In genomic region chr11:66291303-66291705, GRCh38 we compare ENCODE assay signal across 1 cellular context.
TF ChIP-seq lines count a peak whose summit lies in the region.

No MANE protein-coding gene starts in this region.

TF ChIP-seq in K562, 482 proteins besides CTCF, POLR2A, EP300 and RAD21 (continued from another document):
- TF ChIP-seq, protein P1, sequence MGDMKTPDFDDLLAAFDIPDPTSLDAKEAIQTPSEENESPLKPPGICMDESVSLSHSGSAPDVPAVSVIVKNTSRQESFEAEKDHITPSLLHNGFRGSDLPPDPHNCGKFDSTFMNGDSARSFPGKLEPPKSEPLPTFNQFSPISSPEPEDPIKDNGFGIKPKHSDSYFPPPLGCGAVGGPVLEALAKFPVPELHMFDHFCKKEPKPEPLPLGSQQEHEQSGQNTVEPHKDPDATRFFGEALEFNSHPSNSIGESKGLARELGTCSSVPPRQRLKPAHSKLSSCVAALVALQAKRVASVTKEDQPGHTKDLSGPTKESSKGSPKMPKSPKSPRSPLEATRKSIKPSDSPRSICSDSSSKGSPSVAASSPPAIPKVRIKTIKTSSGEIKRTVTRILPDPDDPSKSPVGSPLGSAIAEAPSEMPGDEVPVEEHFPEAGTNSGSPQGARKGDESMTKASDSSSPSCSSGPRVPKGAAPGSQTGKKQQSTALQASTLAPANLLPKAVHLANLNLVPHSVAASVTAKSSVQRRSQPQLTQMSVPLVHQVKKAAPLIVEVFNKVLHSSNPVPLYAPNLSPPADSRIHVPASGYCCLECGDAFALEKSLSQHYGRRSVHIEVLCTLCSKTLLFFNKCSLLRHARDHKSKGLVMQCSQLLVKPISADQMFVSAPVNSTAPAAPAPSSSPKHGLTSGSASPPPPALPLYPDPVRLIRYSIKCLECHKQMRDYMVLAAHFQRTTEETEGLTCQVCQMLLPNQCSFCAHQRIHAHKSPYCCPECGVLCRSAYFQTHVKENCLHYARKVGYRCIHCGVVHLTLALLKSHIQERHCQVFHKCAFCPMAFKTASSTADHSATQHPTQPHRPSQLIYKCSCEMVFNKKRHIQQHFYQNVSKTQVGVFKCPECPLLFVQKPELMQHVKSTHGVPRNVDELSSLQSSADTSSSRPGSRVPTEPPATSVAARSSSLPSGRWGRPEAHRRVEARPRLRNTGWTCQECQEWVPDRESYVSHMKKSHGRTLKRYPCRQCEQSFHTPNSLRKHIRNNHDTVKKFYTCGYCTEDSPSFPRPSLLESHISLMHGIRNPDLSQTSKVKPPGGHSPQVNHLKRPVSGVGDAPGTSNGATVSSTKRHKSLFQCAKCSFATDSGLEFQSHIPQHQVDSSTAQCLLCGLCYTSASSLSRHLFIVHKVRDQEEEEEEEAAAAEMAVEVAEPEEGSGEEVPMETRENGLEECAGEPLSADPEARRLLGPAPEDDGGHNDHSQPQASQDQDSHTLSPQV (IDR thresholded peaks at IDR 0.05), result no peak
- TF ChIP-seq NCOA6 (IDR thresholded peaks at IDR 0.05), result no peak
- TF ChIP-seq LARP7 (IDR thresholded peaks at IDR 0.05), result no peak
- TF ChIP-seq BCOR (IDR thresholded peaks at IDR 0.05), result peak; percentile 42; the same call in 1 of the 2 replicates
- no peak for TF ChIP-seq CTBP1 (IDR thresholded peaks at IDR 0.05; ENCODE audit: borderline replicate concordance)
- no peak for TF ChIP-seq PHB2 (IDR thresholded peaks at IDR 0.05; ENCODE audit: low read depth)
- TF ChIP-seq, protein P2, sequence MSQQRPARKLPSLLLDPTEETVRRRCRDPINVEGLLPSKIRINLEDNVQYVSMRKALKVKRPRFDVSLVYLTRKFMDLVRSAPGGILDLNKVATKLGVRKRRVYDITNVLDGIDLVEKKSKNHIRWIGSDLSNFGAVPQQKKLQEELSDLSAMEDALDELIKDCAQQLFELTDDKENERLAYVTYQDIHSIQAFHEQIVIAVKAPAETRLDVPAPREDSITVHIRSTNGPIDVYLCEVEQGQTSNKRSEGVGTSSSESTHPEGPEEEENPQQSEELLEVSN (IDR thresholded peaks at IDR 0.05; ENCODE audit: borderline replicate concordance in 1 of 2, extremely low read depth in 1 of 2, insufficient read depth in 1 of 2, insufficient read length in 1 of 2, low read depth in 1 of 2, low read length in 1 of 2, poor library complexity in 1 of 2, severe bottlenecking in 1 of 2), result no peak
- TF ChIP-seq, protein P3, sequence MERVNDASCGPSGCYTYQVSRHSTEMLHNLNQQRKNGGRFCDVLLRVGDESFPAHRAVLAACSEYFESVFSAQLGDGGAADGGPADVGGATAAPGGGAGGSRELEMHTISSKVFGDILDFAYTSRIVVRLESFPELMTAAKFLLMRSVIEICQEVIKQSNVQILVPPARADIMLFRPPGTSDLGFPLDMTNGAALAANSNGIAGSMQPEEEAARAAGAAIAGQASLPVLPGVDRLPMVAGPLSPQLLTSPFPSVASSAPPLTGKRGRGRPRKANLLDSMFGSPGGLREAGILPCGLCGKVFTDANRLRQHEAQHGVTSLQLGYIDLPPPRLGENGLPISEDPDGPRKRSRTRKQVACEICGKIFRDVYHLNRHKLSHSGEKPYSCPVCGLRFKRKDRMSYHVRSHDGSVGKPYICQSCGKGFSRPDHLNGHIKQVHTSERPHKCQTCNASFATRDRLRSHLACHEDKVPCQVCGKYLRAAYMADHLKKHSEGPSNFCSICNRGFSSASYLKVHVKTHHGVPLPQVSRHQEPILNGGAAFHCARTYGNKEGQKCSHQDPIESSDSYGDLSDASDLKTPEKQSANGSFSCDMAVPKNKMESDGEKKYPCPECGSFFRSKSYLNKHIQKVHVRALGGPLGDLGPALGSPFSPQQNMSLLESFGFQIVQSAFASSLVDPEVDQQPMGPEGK (CRISPR knock-in tag; IDR thresholded peaks at IDR 0.05; ENCODE audit: borderline replicate concordance), result no peak
- no peak for TF ChIP-seq GABPB2 (CRISPR knock-in tag; conservative IDR thresholded peaks at IDR 0.05)
- no peak for TF ChIP-seq ZNF3 (CRISPR knock-in tag; IDR thresholded peaks at IDR 0.05)
